In genomic region chr13:112984501-112984900, GRCh38 we compare ENCODE assay signal across 2 cellular contexts.
TF ChIP-seq lines count a peak whose summit lies in the region.

No MANE protein-coding gene starts in this region.

TF ChIP-seq in WTC11, 78 proteins besides CTCF, POLR2A, EP300 and RAD21:
- TF ChIP-seq ATF1 (CRISPR knock-in tag; IDR thresholded peaks at IDR 0.05): no peak
- TF ChIP-seq GTF2I (CRISPR knock-in tag; conservative IDR thresholded peaks at IDR 0.05): no peak
- no peak for TF ChIP-seq EMX1 (CRISPR knock-in tag; IDR thresholded peaks at IDR 0.05)
- no peak for TF ChIP-seq ERG (CRISPR knock-in tag; IDR thresholded peaks at IDR 0.05)
- TF ChIP-seq GRHL2 (CRISPR knock-in tag; IDR thresholded peaks at IDR 0.05; ENCODE audit: insufficient replicate concordance, severe bottlenecking): no peak
- no peak for TF ChIP-seq HMGA2 (CRISPR knock-in tag; IDR thresholded peaks at IDR 0.05)
- no peak for TF ChIP-seq ESRRA (CRISPR knock-in tag; IDR thresholded peaks at IDR 0.05; ENCODE audit: borderline replicate concordance)
- no peak for TF ChIP-seq NFATC4 (CRISPR knock-in tag; IDR thresholded peaks at IDR 0.05)
- TF ChIP-seq RELA (CRISPR knock-in tag; IDR thresholded peaks at IDR 0.05; ENCODE audit: borderline replicate concordance): no peak
- TF ChIP-seq GABPB1 (CRISPR knock-in tag; IDR thresholded peaks at IDR 0.05): no peak
- TF ChIP-seq ZNF121 (CRISPR knock-in tag; IDR thresholded peaks at IDR 0.05): no peak
- TF ChIP-seq TEAD4 (CRISPR knock-in tag; IDR thresholded peaks at IDR 0.05): no peak
- no peak for TF ChIP-seq E2F5 (CRISPR knock-in tag; IDR thresholded peaks at IDR 0.05)
- no peak for TF ChIP-seq ZNF425 (CRISPR knock-in tag; conservative IDR thresholded peaks at IDR 0.05)
- no peak for TF ChIP-seq FOXJ3 (CRISPR knock-in tag; IDR thresholded peaks at IDR 0.05; ENCODE audit: borderline replicate concordance)
- TF ChIP-seq ATF6 (CRISPR knock-in tag; IDR thresholded peaks at IDR 0.05): no peak

TF ChIP-seq in HepG2, 621 proteins besides CTCF, POLR2A, EP300 and RAD21:
- TF ChIP-seq ZBTB20 (CRISPR knock-in tag; IDR thresholded peaks at IDR 0.05; ENCODE audit: borderline replicate concordance, low read depth) (no peak), CBX5 (CRISPR knock-in tag; IDR thresholded peaks at IDR 0.05; ENCODE audit: borderline replicate concordance) (no peak), NR0B2 (CRISPR knock-in tag; IDR thresholded peaks at IDR 0.05) (no peak), SRSF1 (optimal IDR thresholded peaks at IDR 0.05; ENCODE audit: low read depth, low read length) (no peak)
